Comparison of ENCODE assay signal across 8 cellular contexts in the genomic region with DNA sequence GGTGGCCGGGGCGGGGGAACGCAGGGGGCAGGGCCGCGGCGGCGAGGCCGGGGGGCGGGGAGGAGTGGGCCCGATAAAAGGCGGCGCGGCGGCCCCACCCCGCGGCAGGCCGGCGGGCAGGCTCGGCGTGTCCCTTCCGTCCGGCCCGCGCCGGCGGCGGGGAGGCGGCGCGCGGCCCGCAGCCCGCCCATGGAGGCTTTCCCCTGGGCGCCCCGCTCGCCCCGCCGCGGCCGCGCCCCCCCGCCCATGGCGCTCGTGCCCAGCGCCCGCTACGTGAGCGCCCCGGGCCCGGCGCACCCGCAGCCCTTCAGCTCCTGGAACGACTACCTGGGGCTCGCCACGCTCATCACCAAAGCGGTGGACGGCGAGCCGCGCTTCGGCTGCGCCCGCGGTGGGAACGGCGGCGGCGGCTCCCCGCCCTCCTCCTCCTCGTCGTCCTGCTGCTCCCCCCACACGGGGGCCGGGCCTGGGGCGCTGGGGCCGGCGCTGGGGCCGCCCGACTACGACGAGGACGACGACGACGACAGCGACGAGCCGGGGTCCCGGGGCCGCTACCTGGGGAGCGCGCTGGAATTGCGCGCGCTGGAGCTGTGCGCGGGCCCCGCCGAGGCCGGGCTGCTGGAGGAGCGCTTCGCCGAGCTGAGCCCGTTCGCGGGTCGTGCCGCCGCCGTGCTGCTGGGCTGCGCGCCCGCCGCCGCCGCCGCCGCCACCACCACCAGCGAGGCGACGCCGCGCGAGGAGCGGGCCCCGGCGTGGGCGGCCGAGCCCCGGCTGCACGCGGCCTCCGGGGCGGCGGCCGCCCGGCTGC. TPM values are rescaled to one million over a fixed set of nuclear protein-coding genes. Genes with fewer than 3 reads are reported as not detected.
DNase-seq lines count a peak whose midpoint lies in the region; ATAC-seq and TF ChIP-seq lines count a peak whose summit lies in the region.

A gene with protein sequence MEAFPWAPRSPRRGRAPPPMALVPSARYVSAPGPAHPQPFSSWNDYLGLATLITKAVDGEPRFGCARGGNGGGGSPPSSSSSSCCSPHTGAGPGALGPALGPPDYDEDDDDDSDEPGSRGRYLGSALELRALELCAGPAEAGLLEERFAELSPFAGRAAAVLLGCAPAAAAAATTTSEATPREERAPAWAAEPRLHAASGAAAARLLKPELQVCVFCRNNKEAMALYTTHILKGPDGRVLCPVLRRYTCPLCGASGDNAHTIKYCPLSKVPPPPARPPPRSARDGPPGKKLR (plus strand): TSS at position 102 of the 808 bp plus-strand sequence. CDS start 88 bp downstream, at position 190.

- ATAC-seq in HG03039 (IDR thresholded peaks at IDR 0.05; ENCODE audit: unreplicated experiment) (peak; percentile 11), thoracic aorta (ENCODE audit: insufficient number of reproducible peaks, low FRiP score, low read depth) (peak; percentile 19)

- peaks cover 45% of the 10 kb centered on the region for H4K20me1 ChIP-seq in SK-N-SH (ENCODE audit: insufficient read depth)

- H3K79me2 ChIP-seq in SK-N-SH (ENCODE audit: insufficient read depth) = no peaks in the 10 kb centered on the region; the same call in 1 of the 2 replicates

- POLR2A ChIA-PET in SK-N-SH (lab: Yijun Ruan, JAX) = interaction anchor here (0.8 to 1.7 kb wide), 4 partner anchors 23 to 275 kb away, joined by 3 to 9 read pairs (median 4); partner anchors contain the start of gene CACUL1

- H3K36me3 ChIP-seq in SK-N-SH (replicated peaks in 1 of 2; ENCODE audit: control insufficient read depth in 1 of 2, insufficient read depth in 2 of 2, low read length in 1 of 2) (peaks cover 26% of the 10 kb centered on the region in 2 experiments), colonic mucosa (no peaks in the 10 kb centered on the region), mesodermal cell (ENCODE audit: control insufficient read depth, insufficient read depth, low read length) (peaks cover 25% of the 10 kb centered on the region), thoracic aorta (peaks cover 16% of the 10 kb centered on the region)

- intact Hi-C loops in colonic mucosa (cut with DNase I) = loop anchor here (2.0 to 5.0 kb wide), 2 partner anchors 37 to 51 kb away; partner anchors contain the start of gene EIF3A

- peaks cover 16 to 29% of the 10 kb centered on the region in 2 experiments for H3K4me1 ChIP-seq in SK-N-SH (ENCODE audit: control insufficient read depth in 1 of 2, insufficient read depth in 2 of 2, low read depth in 1 of 2, low read length in 1 of 2)
- peaks cover 10% of the 10 kb centered on the region for H3K4me1 ChIP-seq in colonic mucosa
- H3K4me1 ChIP-seq in mesodermal cell (ENCODE audit: control insufficient read depth, insufficient read depth, low read length, poor library complexity, severe bottlenecking) = peaks cover 17% of the 10 kb centered on the region
- H3K4me1 ChIP-seq in thoracic aorta (ENCODE audit: control insufficient read depth in 1 of 2, low read depth in 2 of 2) = peaks cover 16 to 45% of the 10 kb centered on the region in 2 donors

- peaks cover 48% of the 10 kb centered on the region for H3F3A ChIP-seq in SK-N-SH (replicated peaks; ENCODE audit: insufficient read depth)

- H3K9ac ChIP-seq in SK-N-SH (no peak within 1 kb of the TSS), colonic mucosa (ENCODE audit: low read depth in 2 of 2, low read length in 2 of 2) (peak within 1 kb of the TSS in 1 of 2 donors; percentile 48)

- no peaks in the 10 kb centered on the region for H3K9me2 ChIP-seq in SK-N-SH

- H3K27me3 ChIP-seq in SK-N-SH (ENCODE audit: insufficient read depth) (no peaks in the 10 kb centered on the region), colonic mucosa (no peaks in the 10 kb centered on the region), thoracic aorta (replicated peaks; ENCODE audit: insufficient read depth) (no peaks in the 10 kb centered on the region)

- TF ChIP-seq CTCF in SK-N-SH (IDR thresholded peaks at IDR 0.05) = no peak
- TF ChIP-seq CTCF in colonic mucosa (IDR thresholded peaks at IDR 0.05) = no peak
- no peak for TF ChIP-seq CTCF in thoracic aorta (IDR thresholded peaks at IDR 0.05)

- H3K4me3 ChIP-seq in SK-N-SH (ENCODE audit: low read depth in 2 of 2, low read length in 1 of 2) (peak within 1 kb of the TSS; percentile 55 to 64), colonic mucosa (peak within 1 kb of the TSS; percentile 53), mesodermal cell (ENCODE audit: extremely low read depth, insufficient read depth, low read length, poor library complexity, severe bottlenecking) (peak within 1 kb of the TSS; percentile 49), thoracic aorta (peak within 1 kb of the TSS; percentile 73)

- 3% methylated on average over 22 of the region's 136 CpGs for WGBS in SK-N-SH (ENCODE audit: low lambda C conversion rate)
- WGBS in mesodermal cell (ENCODE audit: insufficient coverage in 2 of 2), 2 experiments = 0 to 1% methylated on average over 83 to 90 of the region's 136 CpGs

- H3K4me2 ChIP-seq in SK-N-SH = peak within 1 kb of the TSS; percentile 75; the same call in 1 of the 2 replicates

- no peak for TF ChIP-seq RAD21 in SK-N-SH (IDR thresholded peaks at IDR 0.05; ENCODE audit: low read length)

- CTCF ChIA-PET in SK-N-SH (lab: Yijun Ruan, JAX) = interaction anchor here (0.8 to 2.4 kb wide), 6 partner anchors 19 to 228 kb away, joined by 3 to 9 read pairs (median 3); no protein-coding TSS in a partner anchor

- DNase-seq in activated T-cell treated with anti-CD3 and anti-CD28 coated beads, Interleukin-2, amount 50 U/mL, for 1 hour = peak; percentile 46
- no peak for DNase-seq in activated T-cell treated with anti-CD3 and anti-CD28 coated beads for 4 hours
- DNase-seq in SK-N-SH = no peak
- DNase-seq in colonic mucosa = no peak
- no peak for DNase-seq in thoracic aorta (ENCODE audit: low spot score)
- no peak for DNase-seq in NK-92 treated with Interleukin-12 subunit alpha and Interleukin-12 subunit beta, amount 100 ng/mL, for 24 hours (lab: John Stamatoyannopoulos, UW)

- no peak for TF ChIP-seq EP300 in SK-N-SH (IDR thresholded peaks at IDR 0.05; ENCODE audit: borderline replicate concordance in 1 of 2, low read depth in 1 of 2, low read length in 1 of 2)

- H3K27ac ChIP-seq in SK-N-SH (ENCODE audit: low read depth in 2 of 2, low read length in 1 of 2) (peak within 1 kb of the TSS in 1 of 2 experiments; percentile 73; a peak in 2 of 4 replicates), colonic mucosa (peak within 1 kb of the TSS; percentile 6), mesodermal cell (ENCODE audit: low read depth, low read length, severe bottlenecking) (peak within 1 kb of the TSS; percentile 29), thoracic aorta (peak within 1 kb of the TSS; percentile 64 to 83)

- H3K9me3 ChIP-seq in SK-N-SH = no peaks in the 10 kb centered on the region
- H3K9me3 ChIP-seq in colonic mucosa = no peaks in the 10 kb centered on the region
- H3K9me3 ChIP-seq in mesodermal cell (ENCODE audit: control insufficient read depth, low read length) = no peaks in the 10 kb centered on the region
- H3K9me3 ChIP-seq in thoracic aorta = no peaks in the 10 kb centered on the region

- no peak within 1 kb of the TSS for H2AFZ ChIP-seq in SK-N-SH (ENCODE audit: low read depth)

TF ChIP-seq in SK-N-SH, 30 proteins besides CTCF, POLR2A, EP300 and RAD21 (continues in another document):
- TF ChIP-seq YY1 (IDR thresholded peaks at IDR 0.05; ENCODE audit: low read depth) (no peak), CHD2 (IDR thresholded peaks at IDR 0.05; ENCODE audit: low read length, partially characterized antibody) (no peak), RXRA (IDR thresholded peaks at IDR 0.05; ENCODE audit: borderline replicate concordance, low read depth) (no peak), ELF1 (IDR thresholded peaks at IDR 0.05) (no peak), NFIC (IDR thresholded peaks at IDR 0.05; ENCODE audit: borderline replicate concordance) (no peak), RFX5 (IDR thresholded peaks at IDR 0.05; ENCODE audit: low read length) (no peak), RCOR1 (IDR thresholded peaks at IDR 0.05; ENCODE audit: low read length) (no peak), SMC3 (IDR thresholded peaks at IDR 0.05; ENCODE audit: low read depth, low read length) (no peak), EZH2phosphoT487 (IDR thresholded peaks at IDR 0.05; ENCODE audit: borderline replicate concordance, low read depth) (no peak), NRF1 (IDR thresholded peaks at IDR 0.05; ENCODE audit: low read depth, low read length) (no peak), POLR2AphosphoS5 (IDR thresholded peaks at IDR 0.05; ENCODE audit: low read depth, low read length) (no peak), SIN3A (IDR thresholded peaks at IDR 0.05; ENCODE audit: borderline replicate concordance, low read depth, low read length) (no peak)
- TF ChIP-seq, protein P1, sequence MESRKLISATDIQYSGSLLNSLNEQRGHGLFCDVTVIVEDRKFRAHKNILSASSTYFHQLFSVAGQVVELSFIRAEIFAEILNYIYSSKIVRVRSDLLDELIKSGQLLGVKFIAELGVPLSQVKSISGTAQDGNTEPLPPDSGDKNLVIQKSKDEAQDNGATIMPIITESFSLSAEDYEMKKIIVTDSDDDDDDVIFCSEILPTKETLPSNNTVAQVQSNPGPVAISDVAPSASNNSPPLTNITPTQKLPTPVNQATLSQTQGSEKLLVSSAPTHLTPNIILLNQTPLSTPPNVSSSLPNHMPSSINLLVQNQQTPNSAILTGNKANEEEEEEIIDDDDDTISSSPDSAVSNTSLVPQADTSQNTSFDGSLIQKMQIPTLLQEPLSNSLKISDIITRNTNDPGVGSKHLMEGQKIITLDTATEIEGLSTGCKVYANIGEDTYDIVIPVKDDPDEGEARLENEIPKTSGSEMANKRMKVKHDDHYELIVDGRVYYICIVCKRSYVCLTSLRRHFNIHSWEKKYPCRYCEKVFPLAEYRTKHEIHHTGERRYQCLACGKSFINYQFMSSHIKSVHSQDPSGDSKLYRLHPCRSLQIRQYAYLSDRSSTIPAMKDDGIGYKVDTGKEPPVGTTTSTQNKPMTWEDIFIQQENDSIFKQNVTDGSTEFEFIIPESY (IDR thresholded peaks at IDR 0.05; ENCODE audit: borderline replicate concordance, low read depth) = no peak

RNA-seq across cellular contexts. Expression of the gene that starts here (rescaled TPM):
- polyA plus RNA-seq in SK-N-SH (2012; rRNA removed) = 0.81 and 0.86 TPM in 2 replicates
- 1.1 and 1.3 TPM in 2 replicates for polyA plus RNA-seq in SK-N-SH (2012; cell fraction: cytosol; rRNA removed)
- 0.20 and 0.45 TPM in 2 replicates for polyA plus RNA-seq in SK-N-SH (2012; cell fraction: nucleus; rRNA removed)
- total RNA-seq in colonic mucosa = under 1 TPM; 0.30 to 0.74 TPM
- polyA plus RNA-seq in mesodermal cell (2013, experiment 1 of 2) = 3.1 TPM
- 3.9 TPM for polyA plus RNA-seq in mesodermal cell (2013, experiment 2 of 2)
- 1 to 10 TPM; 1.4 to 5.4 TPM for total RNA-seq in thoracic aorta
